In the genomic region with DNA sequence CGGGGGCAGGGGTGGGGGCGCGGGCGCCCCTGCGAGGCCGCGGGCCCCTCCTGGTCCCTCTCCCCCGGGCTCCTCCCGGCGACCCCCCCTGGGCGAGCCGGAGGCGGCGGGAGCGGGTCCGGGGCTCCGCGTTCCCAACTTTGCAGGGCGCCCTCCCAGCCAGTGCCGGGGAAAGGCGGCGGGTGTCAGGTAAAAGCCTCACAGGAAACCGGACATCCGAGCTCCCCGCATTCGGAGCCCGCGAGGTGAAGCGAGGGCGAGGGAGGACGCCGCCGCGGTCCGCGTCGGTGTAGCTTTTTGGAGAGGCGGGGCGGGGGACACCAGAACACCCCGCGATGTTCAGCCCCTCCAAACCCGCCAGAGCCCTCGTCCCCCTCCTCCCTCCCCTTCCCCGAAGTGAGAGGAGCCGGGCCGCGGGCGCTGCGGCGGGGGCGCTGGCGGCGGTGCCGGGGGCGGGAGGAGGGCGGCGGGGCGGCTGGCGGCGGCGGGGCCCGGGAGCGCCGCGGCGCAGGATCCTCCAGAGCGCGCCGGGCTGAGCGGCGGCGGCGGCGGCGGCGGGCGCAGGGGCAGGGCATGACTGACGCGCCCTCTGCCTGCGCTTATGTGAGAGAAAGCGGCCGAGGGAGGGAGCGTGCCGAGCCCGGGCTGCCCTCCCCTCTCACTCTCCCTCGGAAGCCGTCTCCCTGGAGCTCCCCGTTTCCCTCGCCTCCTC, we compare ENCODE assay signal across 8 cellular contexts. TPM values are rescaled to one million over a fixed set of nuclear protein-coding genes. Genes with fewer than 3 reads are reported as not detected.
DNase-seq lines count a peak whose midpoint lies in the region; ATAC-seq and TF ChIP-seq lines count a peak whose summit lies in the region.

A gene with protein sequence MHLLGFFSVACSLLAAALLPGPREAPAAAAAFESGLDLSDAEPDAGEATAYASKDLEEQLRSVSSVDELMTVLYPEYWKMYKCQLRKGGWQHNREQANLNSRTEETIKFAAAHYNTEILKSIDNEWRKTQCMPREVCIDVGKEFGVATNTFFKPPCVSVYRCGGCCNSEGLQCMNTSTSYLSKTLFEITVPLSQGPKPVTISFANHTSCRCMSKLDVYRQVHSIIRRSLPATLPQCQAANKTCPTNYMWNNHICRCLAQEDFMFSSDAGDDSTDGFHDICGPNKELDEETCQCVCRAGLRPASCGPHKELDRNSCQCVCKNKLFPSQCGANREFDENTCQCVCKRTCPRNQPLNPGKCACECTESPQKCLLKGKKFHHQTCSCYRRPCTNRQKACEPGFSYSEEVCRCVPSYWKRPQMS (minus strand): TSS at position 575 of the 712 bp plus-strand sequence. CDS start 611 bp downstream, outside the sequence.

- H3K9ac ChIP-seq in Loucy (ENCODE audit: low read depth, low read length, poor library complexity, severe bottlenecking), result no peak within 1 kb of the TSS
- peak within 1 kb of the TSS; percentile 49 for H3K9ac ChIP-seq in neural cell (ENCODE audit: low read length)

- H3K36me3 ChIP-seq in Loucy (ENCODE audit: insufficient read depth, low read length) (no peaks in the 10 kb centered on the region), gastroesophageal sphincter (no peaks in the 10 kb centered on the region), neural cell (ENCODE audit: insufficient read depth, low read length) (no peaks in the 10 kb centered on the region)

- H3K4me2 ChIP-seq in Loucy (ENCODE audit: low read depth, low read length, poor library complexity, severe bottlenecking) (peak within 1 kb of the TSS; percentile 65), neural cell (ENCODE audit: low read length) (no peak within 1 kb of the TSS)

- TF ChIP-seq RAD21 in neural cell (conservative IDR thresholded peaks at IDR 0.05), result no peak

- H3K9me2 ChIP-seq in Loucy (replicated peaks; ENCODE audit: low read depth, low read length) (no peaks in the 10 kb centered on the region), neural cell (ENCODE audit: insufficient read depth, low read length) (no peaks in the 10 kb centered on the region)

- no peak for TF ChIP-seq POLR2A in gastroesophageal sphincter (IDR thresholded peaks at IDR 0.05)

- ATAC-seq in gastroesophageal sphincter, result peak; percentile 89

- DNase-seq in NCI-H2196 (lab: John Stamatoyannopoulos, UW; ENCODE audit: unreplicated experiment) (peak; percentile 0), NCI-H2196 treated with DMSO at 0.1 percent for 48 hours (lab: John Stamatoyannopoulos, UW; ENCODE audit: unreplicated experiment) (no peak), GOT3 (lab: John Stamatoyannopoulos, UW) (peak; percentile 6), GM19240 (ENCODE audit: insufficient read length, low spot score) (no peak)
- DNase-seq in activated T-cell treated with anti-CD3 and anti-CD28 coated beads, Interleukin-2, amount 50 U/mL, for 48 hours, result peak; percentile 28 to 39

- H3K27me3 ChIP-seq in Loucy (ENCODE audit: insufficient read depth, low read length, poor library complexity, severe bottlenecking) (peaks cover 7% of the 10 kb centered on the region), gastroesophageal sphincter (no peaks in the 10 kb centered on the region), neural cell (ENCODE audit: insufficient read depth, low read depth, low read length) (peaks cover 19% of the 10 kb centered on the region)

- H3K9me3 ChIP-seq in Loucy (ENCODE audit: insufficient read depth, low read depth, low read length), result no peaks in the 10 kb centered on the region
- H3K9me3 ChIP-seq in gastroesophageal sphincter, result no peaks in the 10 kb centered on the region
- H3K9me3 ChIP-seq in neural cell (ENCODE audit: low read length), result no peaks in the 10 kb centered on the region

- H3K4me1 ChIP-seq in Loucy (ENCODE audit: insufficient read depth, low read length, poor library complexity, severe bottlenecking) (peaks cover 3% of the 10 kb centered on the region), gastroesophageal sphincter (peaks cover 0 to 30% (median 0%) of the 10 kb centered on the region in 3 donors)

- H3K79me2 ChIP-seq in Loucy (ENCODE audit: insufficient read depth, low read length), result no peaks in the 10 kb centered on the region
- H3K79me2 ChIP-seq in neural cell (replicated peaks; ENCODE audit: insufficient read depth, low read length), result no peaks in the 10 kb centered on the region

- WGBS in gastroesophageal sphincter (ENCODE audit: low coverage in 1 of 2), 2 donors, result no CpG with 5 or more reads among the region's 89 CpGs

- peak within 1 kb of the TSS; percentile 57 for H3K4me3 ChIP-seq in Loucy (ENCODE audit: low read length, poor library complexity, severe bottlenecking)
- H3K4me3 ChIP-seq in gastroesophageal sphincter, result peak within 1 kb of the TSS; percentile 67 to 77
- peak within 1 kb of the TSS; percentile 75 for H3K4me3 ChIP-seq in neural cell (ENCODE audit: low read length)

- H3F3A ChIP-seq in Loucy (ENCODE audit: low read depth) (no peaks in the 10 kb centered on the region), neural cell (ENCODE audit: insufficient read depth, low read length, poor library complexity, severe bottlenecking) (peaks cover 4% of the 10 kb centered on the region)

- peak within 1 kb of the TSS; percentile 47 to 88 (median 84) for H3K27ac ChIP-seq in gastroesophageal sphincter
- no peak within 1 kb of the TSS for H3K27ac ChIP-seq in neural cell (ENCODE audit: low read length)

- H4K20me1 ChIP-seq in Loucy (ENCODE audit: insufficient read depth, low read length, poor library complexity, severe bottlenecking) (no peaks in the 10 kb centered on the region), neural cell (ENCODE audit: insufficient read depth) (no peaks in the 10 kb centered on the region)

- TF ChIP-seq CTCF in Loucy (conservative IDR thresholded peaks at IDR 0.05; ENCODE audit: low read length) (no peak), gastroesophageal sphincter (IDR thresholded peaks at IDR 0.05) (peak in 2 of 4 experiments; percentile 15 to 55), neural cell (IDR thresholded peaks at IDR 0.05; ENCODE audit: poor library complexity, severe bottlenecking) (no peak)

- H2AFZ ChIP-seq in Loucy (ENCODE audit: low read length) (peak within 1 kb of the TSS; percentile 45; the same call in 1 of the 2 replicates), neural cell (ENCODE audit: low read depth, low read length) (no peak within 1 kb of the TSS)

- TF ChIP-seq EP300 in gastroesophageal sphincter (IDR thresholded peaks at IDR 0.05), result no peak
- no peak for TF ChIP-seq EP300 in neural cell (conservative IDR thresholded peaks at IDR 0.05; ENCODE audit: poor library complexity, severe bottlenecking)

TF ChIP-seq in neural cell, 6 proteins besides CTCF, POLR2A, EP300 and RAD21:
- TF ChIP-seq TAF1 (IDR thresholded peaks at IDR 0.05; ENCODE audit: low read depth) (no peak), SMC3 (conservative IDR thresholded peaks at IDR 0.05; ENCODE audit: poor library complexity) (no peak), MXI1 (conservative IDR thresholded peaks at IDR 0.05; ENCODE audit: poor library complexity, severe bottlenecking) (no peak), EZH2 (IDR thresholded peaks at IDR 0.05; ENCODE audit: borderline replicate concordance, insufficient read depth, low read length, poor library complexity, severe bottlenecking) (no peak), POLR2AphosphoS5 (IDR thresholded peaks at IDR 0.05) (no peak)
- TF ChIP-seq, protein P1, sequence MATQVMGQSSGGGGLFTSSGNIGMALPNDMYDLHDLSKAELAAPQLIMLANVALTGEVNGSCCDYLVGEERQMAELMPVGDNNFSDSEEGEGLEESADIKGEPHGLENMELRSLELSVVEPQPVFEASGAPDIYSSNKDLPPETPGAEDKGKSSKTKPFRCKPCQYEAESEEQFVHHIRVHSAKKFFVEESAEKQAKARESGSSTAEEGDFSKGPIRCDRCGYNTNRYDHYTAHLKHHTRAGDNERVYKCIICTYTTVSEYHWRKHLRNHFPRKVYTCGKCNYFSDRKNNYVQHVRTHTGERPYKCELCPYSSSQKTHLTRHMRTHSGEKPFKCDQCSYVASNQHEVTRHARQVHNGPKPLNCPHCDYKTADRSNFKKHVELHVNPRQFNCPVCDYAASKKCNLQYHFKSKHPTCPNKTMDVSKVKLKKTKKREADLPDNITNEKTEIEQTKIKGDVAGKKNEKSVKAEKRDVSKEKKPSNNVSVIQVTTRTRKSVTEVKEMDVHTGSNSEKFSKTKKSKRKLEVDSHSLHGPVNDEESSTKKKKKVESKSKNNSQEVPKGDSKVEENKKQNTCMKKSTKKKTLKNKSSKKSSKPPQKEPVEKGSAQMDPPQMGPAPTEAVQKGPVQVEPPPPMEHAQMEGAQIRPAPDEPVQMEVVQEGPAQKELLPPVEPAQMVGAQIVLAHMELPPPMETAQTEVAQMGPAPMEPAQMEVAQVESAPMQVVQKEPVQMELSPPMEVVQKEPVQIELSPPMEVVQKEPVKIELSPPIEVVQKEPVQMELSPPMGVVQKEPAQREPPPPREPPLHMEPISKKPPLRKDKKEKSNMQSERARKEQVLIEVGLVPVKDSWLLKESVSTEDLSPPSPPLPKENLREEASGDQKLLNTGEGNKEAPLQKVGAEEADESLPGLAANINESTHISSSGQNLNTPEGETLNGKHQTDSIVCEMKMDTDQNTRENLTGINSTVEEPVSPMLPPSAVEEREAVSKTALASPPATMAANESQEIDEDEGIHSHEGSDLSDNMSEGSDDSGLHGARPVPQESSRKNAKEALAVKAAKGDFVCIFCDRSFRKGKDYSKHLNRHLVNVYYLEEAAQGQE (IDR thresholded peaks at IDR 0.05; ENCODE audit: borderline replicate concordance), result no peak

RNA-seq across cellular contexts. Expression of the gene that starts here (rescaled TPM):
- total RNA-seq in gastroesophageal sphincter, result 1 to 10 TPM; 3.0 to 8.3 (median 8.1) TPM
- 0.40 and 0.63 TPM in 2 replicates for polyA plus RNA-seq in neural cell
- 0.58 and 0.97 TPM in 2 replicates for polyA minus RNA-seq in neural cell

Comparison
In these comparisons a context has a peak if more than half of its experiments do, and no peak if none do; other contexts are left out.
1. DNase-seq: peak in NCI-H2196 (single experiment), GOT3 (single experiment) and activated T-cell treated with anti-CD3 and anti-CD28 coated beads, Interleukin-2, amount 50 U/mL, for 48 hours (2 of 2); none in NCI-H2196 treated with DMSO at 0.1 percent for 48 hours (single experiment) and GM19240 (single experiment).
2. Peak in every context shown above with its lines, with median percentiles within 50 percentile points of each other: H3K4me3 ChIP-seq.